In the genomic region with DNA sequence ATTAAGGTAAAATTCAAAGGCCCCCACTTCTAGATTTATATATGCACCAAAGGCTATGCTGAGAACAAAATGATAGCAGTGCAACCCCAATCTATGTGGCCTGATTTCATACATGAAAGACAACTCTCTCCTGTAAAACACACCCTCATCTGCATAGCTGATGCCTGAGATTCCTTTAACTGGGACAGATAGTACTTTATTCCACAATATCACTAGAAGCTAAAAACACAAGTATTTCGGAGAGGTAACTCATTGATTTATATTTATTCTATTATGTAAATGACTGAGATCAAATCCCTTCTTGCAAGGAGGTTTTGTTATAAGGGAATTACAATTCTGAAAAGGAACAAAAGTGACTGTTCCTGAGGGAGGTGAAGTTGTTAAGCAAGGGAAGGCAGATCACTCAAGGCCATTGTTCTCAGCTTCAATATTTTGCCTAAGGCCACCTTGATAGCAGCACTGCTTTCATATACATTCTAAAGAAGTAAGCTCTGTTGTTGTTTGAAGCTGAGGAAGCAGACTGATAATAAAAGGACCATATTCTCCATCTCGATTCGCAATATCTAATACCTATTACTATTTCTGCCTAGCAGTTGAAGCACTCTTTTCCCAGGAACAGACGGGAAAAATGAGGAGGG, we compare ENCODE assay signal across 1 cellular context.
TF ChIP-seq lines count a peak whose summit lies in the region.

No MANE protein-coding gene starts in this region.

TF ChIP-seq in WTC11, 78 proteins besides CTCF, POLR2A, EP300 and RAD21 (continued from another document):
- TF ChIP-seq, protein P1, sequence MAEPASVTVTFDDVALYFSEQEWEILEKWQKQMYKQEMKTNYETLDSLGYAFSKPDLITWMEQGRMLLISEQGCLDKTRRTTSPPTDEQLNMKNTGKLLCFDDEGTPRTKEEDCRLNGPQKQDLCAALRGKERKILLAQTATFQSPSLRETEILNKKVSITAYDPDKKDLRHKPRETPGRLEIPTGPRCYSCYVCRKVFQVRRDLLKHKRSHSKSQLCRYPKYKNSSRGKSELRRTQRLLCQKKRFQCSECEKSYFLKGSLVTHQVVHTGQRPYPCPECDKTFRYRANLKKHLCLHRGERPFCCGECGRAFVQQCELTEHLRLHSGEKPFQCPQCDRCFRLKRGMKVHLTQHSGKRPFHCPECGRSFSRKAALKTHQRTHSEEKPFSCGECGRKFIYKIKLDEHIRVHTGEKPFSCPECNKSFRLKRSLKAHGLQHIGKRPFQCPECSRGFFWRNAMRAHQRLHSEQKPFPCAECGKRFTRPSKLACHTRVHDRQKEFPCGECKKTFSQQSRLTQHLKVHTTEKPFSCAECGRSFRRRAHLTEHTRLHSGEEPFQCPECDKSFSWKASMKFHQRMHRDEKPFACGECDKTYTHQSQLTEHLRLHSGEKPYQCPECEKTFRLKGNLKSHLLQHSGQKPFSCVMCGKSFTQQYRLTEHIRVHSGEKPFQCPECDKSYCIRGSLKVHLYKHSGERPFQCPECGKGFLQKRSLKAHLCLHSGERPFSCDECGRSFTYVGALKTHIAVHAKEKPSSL (CRISPR knock-in tag; conservative IDR thresholded peaks at IDR 0.05) = no peak
- TF ChIP-seq, protein P2, sequence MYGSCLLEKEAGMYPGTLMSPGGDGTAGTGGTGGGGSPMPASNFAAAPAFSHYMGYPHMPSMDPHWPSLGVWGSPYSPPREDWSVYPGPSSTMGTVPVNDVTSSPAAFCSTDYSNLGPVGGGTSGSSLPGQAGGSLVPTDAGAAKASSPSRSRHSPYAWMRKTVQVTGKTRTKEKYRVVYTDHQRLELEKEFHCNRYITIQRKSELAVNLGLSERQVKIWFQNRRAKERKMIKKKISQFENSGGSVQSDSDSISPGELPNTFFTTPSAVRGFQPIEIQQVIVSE (CRISPR knock-in tag; IDR thresholded peaks at IDR 0.05; ENCODE audit: borderline replicate concordance) = no peak
- TF ChIP-seq CREM (CRISPR knock-in tag; IDR thresholded peaks at IDR 0.05) = no peak
- TF ChIP-seq, protein P3, sequence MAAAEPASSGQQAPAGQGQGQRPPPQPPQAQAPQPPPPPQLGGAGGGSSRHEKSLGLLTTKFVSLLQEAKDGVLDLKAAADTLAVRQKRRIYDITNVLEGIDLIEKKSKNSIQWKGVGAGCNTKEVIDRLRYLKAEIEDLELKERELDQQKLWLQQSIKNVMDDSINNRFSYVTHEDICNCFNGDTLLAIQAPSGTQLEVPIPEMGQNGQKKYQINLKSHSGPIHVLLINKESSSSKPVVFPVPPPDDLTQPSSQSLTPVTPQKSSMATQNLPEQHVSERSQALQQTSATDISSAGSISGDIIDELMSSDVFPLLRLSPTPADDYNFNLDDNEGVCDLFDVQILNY (CRISPR knock-in tag; IDR thresholded peaks at IDR 0.05) = no peak
- no peak for TF ChIP-seq ZNF423 (CRISPR knock-in tag; IDR thresholded peaks at IDR 0.05)
- no peak for TF ChIP-seq NR3C1 (CRISPR knock-in tag; conservative IDR thresholded peaks at IDR 0.05; ENCODE audit: low read depth)
